1 cellular context compared by ENCODE assay signal in the genomic region with DNA sequence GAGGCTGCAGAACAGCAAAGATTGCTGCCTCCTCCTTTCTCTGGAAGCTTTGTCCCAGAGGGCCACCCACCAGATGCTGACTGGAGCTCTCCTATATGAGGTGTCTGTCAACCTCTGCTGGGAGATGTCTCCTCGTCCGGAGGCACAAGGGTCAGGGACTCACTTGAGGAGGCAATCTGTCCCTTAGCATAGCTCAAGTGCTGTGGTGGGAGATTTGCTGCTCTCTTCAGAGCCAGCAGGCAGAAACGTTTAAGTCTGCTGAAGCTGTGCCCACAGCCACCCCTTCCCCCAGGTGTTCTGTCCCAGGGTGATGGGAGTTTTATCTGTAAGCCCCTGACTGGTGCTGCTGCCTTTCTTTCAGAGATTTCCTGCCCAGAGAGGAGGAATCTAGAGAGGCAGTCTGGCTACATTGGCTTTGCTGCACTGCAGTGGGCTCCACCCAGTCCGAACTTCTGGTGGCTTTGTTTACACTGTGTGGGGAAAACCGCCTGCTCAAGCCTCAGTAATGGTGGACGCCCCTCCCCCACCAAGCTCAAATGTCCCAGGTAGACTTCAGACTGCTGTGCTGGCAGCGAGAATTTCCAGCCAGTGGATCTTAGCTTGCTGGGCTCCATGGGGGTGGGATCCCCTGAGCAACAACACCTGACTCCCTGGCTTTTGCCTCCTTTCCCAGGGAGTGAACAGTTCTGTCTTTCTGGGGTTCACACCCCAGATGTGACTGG.
TF ChIP-seq lines count a peak whose summit lies in the region.
"Not testable (repeated sequence)": the region's sequence is repeated elsewhere in the genome, so short reads cannot be mapped to it uniquely, and the experiment has no call there.

No MANE protein-coding gene starts in this region.

TF ChIP-seq in HepG2, 621 proteins besides CTCF, POLR2A, EP300 and RAD21 (continued from another document):
- TF ChIP-seq, protein P1, sequence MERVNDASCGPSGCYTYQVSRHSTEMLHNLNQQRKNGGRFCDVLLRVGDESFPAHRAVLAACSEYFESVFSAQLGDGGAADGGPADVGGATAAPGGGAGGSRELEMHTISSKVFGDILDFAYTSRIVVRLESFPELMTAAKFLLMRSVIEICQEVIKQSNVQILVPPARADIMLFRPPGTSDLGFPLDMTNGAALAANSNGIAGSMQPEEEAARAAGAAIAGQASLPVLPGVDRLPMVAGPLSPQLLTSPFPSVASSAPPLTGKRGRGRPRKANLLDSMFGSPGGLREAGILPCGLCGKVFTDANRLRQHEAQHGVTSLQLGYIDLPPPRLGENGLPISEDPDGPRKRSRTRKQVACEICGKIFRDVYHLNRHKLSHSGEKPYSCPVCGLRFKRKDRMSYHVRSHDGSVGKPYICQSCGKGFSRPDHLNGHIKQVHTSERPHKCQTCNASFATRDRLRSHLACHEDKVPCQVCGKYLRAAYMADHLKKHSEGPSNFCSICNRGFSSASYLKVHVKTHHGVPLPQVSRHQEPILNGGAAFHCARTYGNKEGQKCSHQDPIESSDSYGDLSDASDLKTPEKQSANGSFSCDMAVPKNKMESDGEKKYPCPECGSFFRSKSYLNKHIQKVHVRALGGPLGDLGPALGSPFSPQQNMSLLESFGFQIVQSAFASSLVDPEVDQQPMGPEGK (CRISPR knock-in tag; IDR thresholded peaks at IDR 0.05): peak; percentile 56; the same call in 1 of the 2 replicates
- TF ChIP-seq ZNF232 (CRISPR knock-in tag; IDR thresholded peaks at IDR 0.05; ENCODE audit: borderline replicate concordance): peak; percentile 78; the same call in 1 of the 2 replicates
- TF ChIP-seq FOXA3 (CRISPR knock-in tag; IDR thresholded peaks at IDR 0.05): peak; percentile 86
- TF ChIP-seq FOXO1 (CRISPR knock-in tag; IDR thresholded peaks at IDR 0.05): peak; percentile 39; the same call in 1 of the 2 replicates
- TF ChIP-seq KMT2B (CRISPR knock-in tag; IDR thresholded peaks at IDR 0.05): peak; percentile 54; the same call in 1 of the 2 replicates
- TF ChIP-seq PHF21A (CRISPR knock-in tag; IDR thresholded peaks at IDR 0.05): peak; percentile 57; the same call in 1 of the 2 replicates
- TF ChIP-seq SALL1 (CRISPR knock-in tag; IDR thresholded peaks at IDR 0.05): peak; percentile 79
- TF ChIP-seq HNF4G (IDR thresholded peaks at IDR 0.05; ENCODE audit: borderline replicate concordance, low read depth, low read length): peak; percentile 29; the same call in 1 of the 2 replicates
- TF ChIP-seq HNF4G (CRISPR knock-in tag; IDR thresholded peaks at IDR 0.05; ENCODE audit: borderline replicate concordance, low read depth); HNF1A (IDR thresholded peaks at IDR 0.05; ENCODE audit: low read depth): not testable (repeated sequence)
- TF ChIP-seq ZNF430 (CRISPR knock-in tag; IDR thresholded peaks at IDR 0.05): peak; percentile 54; the same call in 1 of the 2 replicates
- TF ChIP-seq HNF1A (CRISPR knock-in tag; IDR thresholded peaks at IDR 0.05; ENCODE audit: borderline replicate concordance): peak; percentile 51; the same call in 1 of the 2 replicates
- peak; percentile 71 for TF ChIP-seq FOXJ3 (CRISPR knock-in tag; IDR thresholded peaks at IDR 0.05; ENCODE audit: borderline replicate concordance)
- TF ChIP-seq, protein P2, sequence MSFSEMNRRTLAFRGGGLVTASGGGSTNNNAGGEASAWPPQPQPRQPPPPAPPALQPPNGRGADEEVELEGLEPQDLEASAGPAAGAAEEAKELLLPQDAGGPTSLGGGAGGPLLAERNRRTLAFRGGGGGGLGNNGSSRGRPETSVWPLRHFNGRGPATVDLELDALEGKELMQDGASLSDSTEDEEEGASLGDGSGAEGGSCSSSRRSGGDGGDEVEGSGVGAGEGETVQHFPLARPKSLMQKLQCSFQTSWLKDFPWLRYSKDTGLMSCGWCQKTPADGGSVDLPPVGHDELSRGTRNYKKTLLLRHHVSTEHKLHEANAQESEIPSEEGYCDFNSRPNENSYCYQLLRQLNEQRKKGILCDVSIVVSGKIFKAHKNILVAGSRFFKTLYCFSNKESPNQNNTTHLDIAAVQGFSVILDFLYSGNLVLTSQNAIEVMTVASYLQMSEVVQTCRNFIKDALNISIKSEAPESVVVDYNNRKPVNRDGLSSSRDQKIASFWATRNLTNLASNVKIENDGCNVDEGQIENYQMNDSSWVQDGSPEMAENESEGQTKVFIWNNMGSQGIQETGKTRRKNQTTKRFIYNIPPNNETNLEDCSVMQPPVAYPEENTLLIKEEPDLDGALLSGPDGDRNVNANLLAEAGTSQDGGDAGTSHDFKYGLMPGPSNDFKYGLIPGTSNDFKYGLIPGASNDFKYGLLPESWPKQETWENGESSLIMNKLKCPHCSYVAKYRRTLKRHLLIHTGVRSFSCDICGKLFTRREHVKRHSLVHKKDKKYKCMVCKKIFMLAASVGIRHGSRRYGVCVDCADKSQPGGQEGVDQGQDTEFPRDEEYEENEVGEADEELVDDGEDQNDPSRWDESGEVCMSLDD (CRISPR knock-in tag; IDR thresholded peaks at IDR 0.05; ENCODE audit: borderline replicate concordance): peak; percentile 34; the same call in 1 of the 2 replicates
- TF ChIP-seq, protein P3, sequence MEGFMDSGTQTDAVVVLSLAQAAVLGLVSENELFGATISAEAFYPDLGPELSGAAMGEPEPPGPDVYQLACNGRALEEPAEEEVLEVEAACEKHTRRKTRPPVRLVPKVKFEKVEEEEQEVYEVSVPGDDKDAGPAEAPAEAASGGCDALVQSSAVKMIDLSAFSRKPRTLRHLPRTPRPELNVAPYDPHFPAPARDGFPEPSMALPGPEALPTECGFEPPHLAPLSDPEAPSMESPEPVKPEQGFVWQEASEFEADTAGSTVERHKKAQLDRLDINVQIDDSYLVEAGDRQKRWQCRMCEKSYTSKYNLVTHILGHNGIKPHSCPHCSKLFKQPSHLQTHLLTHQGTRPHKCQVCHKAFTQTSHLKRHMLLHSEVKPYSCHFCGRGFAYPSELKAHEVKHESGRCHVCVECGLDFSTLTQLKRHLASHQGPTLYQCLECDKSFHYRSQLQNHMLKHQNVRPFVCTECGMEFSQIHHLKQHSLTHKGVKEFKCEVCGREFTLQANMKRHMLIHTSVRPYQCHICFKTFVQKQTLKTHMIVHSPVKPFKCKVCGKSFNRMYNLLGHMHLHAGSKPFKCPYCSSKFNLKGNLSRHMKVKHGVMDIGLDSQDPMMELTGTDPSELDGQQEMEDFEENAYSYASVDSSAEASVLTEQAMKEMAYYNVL (CRISPR knock-in tag; IDR thresholded peaks at IDR 0.05; ENCODE audit: borderline replicate concordance): peak; percentile 59; the same call in 1 of the 2 replicates
- TF ChIP-seq SP5 (CRISPR knock-in tag; IDR thresholded peaks at IDR 0.05; ENCODE audit: borderline replicate concordance, low read depth): peak; percentile 70
- peak; percentile 41; the same call in 1 of the 2 replicates for TF ChIP-seq MED1 (CRISPR knock-in tag; IDR thresholded peaks at IDR 0.05)
- TF ChIP-seq ZNF343 (CRISPR knock-in tag; IDR thresholded peaks at IDR 0.05): peak; percentile 37; the same call in 1 of the 2 replicates
- peak; percentile 68 for TF ChIP-seq ZBTB7A (CRISPR knock-in tag; IDR thresholded peaks at IDR 0.05)
- TF ChIP-seq FOXP4 (CRISPR knock-in tag; IDR thresholded peaks at IDR 0.05): peak; percentile 77
- peak; percentile 82; the same call in 1 of the 2 replicates for TF ChIP-seq ZNF292 (CRISPR knock-in tag; IDR thresholded peaks at IDR 0.05; ENCODE audit: borderline replicate concordance, low read depth)
- 0 out of 2 replicates have a peak, but pooled peaks have one; percentile 54 for TF ChIP-seq MAF1 (CRISPR knock-in tag; IDR thresholded peaks at IDR 0.05; ENCODE audit: borderline replicate concordance)
- TF ChIP-seq POGK (CRISPR knock-in tag; conservative IDR thresholded peaks at IDR 0.05): 0 out of 2 replicates have a peak, but pooled peaks have one; percentile 60
- TF ChIP-seq, protein P4, sequence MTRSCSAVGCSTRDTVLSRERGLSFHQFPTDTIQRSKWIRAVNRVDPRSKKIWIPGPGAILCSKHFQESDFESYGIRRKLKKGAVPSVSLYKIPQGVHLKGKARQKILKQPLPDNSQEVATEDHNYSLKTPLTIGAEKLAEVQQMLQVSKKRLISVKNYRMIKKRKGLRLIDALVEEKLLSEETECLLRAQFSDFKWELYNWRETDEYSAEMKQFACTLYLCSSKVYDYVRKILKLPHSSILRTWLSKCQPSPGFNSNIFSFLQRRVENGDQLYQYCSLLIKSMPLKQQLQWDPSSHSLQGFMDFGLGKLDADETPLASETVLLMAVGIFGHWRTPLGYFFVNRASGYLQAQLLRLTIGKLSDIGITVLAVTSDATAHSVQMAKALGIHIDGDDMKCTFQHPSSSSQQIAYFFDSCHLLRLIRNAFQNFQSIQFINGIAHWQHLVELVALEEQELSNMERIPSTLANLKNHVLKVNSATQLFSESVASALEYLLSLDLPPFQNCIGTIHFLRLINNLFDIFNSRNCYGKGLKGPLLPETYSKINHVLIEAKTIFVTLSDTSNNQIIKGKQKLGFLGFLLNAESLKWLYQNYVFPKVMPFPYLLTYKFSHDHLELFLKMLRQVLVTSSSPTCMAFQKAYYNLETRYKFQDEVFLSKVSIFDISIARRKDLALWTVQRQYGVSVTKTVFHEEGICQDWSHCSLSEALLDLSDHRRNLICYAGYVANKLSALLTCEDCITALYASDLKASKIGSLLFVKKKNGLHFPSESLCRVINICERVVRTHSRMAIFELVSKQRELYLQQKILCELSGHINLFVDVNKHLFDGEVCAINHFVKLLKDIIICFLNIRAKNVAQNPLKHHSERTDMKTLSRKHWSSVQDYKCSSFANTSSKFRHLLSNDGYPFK (CRISPR knock-in tag; IDR thresholded peaks at IDR 0.05; ENCODE audit: borderline replicate concordance): peak; percentile 92
